18 cellular contexts compared by ENCODE assay signal in the genomic region with DNA sequence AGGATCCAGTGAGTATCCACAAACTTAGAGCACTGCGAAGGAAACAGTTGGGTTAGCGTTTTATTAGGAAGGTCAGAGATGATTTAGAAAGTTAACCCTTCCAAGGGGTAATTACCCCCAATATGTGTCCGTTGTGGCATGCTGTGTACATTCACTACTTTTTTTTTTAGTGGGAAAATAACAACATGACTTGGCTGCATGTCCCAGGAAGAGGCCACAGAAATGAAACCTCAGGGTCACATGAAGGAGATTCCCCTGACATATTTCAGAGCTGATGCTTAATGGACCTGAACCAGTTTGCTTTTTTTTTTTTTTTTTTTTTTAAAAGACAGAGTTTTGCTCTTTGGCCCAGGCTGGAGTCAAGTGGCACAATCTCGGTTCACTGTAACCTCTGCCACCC.
DNase-seq lines count a peak whose midpoint lies in the region; ATAC-seq and TF ChIP-seq lines count a peak whose summit lies in the region.
"Had no signal": no experiment of that assay in that cellular context is flagged by ENCODE, and none has a peak within 500 bp of the region (broad histone marks: within the 10 kb centered on the region; RNA-seq: fewer than 3 reads in every experiment).

No MANE protein-coding gene starts in this region.

- peak overlapping the region; percentile 13; the same call in 1 of the 2 replicates for H4K91ac ChIP-seq in IMR-90 (ENCODE audit: insufficient read depth, low read depth, low read length)
- H4K91ac ChIP-seq in trophoblast cell (ENCODE audit: low read depth, low read length) = no peak overlapping the region

- H2AK5ac ChIP-seq in IMR-90 (ENCODE audit: low read depth, low read length) (peak overlapping the region; percentile 26; the same call in 1 of the 2 replicates), trophoblast cell (ENCODE audit: low read length) (no peak overlapping the region)

- 0 out of 2 replicates have a peak overlapping the region, but pooled peaks have one; percentile 11 for H3K4me2 ChIP-seq in DOHH2 (ENCODE audit: low read length)
- peak overlapping the region; percentile 44; the same call in 1 of the 2 replicates for H3K4me2 ChIP-seq in IMR-90 (ENCODE audit: low read depth, low read length)
- no peak overlapping the region for H3K4me2 ChIP-seq in trophoblast cell (ENCODE audit: low read length)
- no peak overlapping the region for H3K4me2 ChIP-seq in PC-9

- H2BK5ac ChIP-seq in IMR-90 (ENCODE audit: low read depth, low read length, poor library complexity, severe bottlenecking) (peak overlapping the region; percentile 90), trophoblast cell (ENCODE audit: low read depth, low read length, poor library complexity) (no peak overlapping the region)

- H2BK12ac ChIP-seq in trophoblast cell (ENCODE audit: low read length) = no peak overlapping the region

- dilution Hi-C loops in IMR-90 (cut with HindIII; ENCODE audit: low sequenced_read_pairs, unreplicated experiment) = no loop called here

- H3K4me3 ChIP-seq in DOHH2 (ENCODE audit: low read length) (no peak overlapping the region), IMR-90 (ENCODE audit: insufficient read depth, low read depth, low read length) (no peak overlapping the region), trophoblast cell (ENCODE audit: low read depth, low read length) (no peak overlapping the region), PC-9 (no peak overlapping the region)

- no peak for TF ChIP-seq CTCF in DOHH2 (IDR thresholded peaks at IDR 0.05; ENCODE audit: low read depth, low read length, poor library complexity, severe bottlenecking)
- TF ChIP-seq CTCF in IMR-90 (conservative IDR thresholded peaks at IDR 0.05; ENCODE audit: low read depth, low read length) = no peak
- TF ChIP-seq CTCF in chondrocyte (IDR thresholded peaks at IDR 0.05) = no peak
- no peak for TF ChIP-seq CTCF in PC-9 (conservative IDR thresholded peaks at IDR 0.05)

- H4K20me1 ChIP-seq in DOHH2 (ENCODE audit: control insufficient read depth, insufficient read depth, low read depth, low read length) (no peaks in the 10 kb centered on the region), IMR-90 (ENCODE audit: insufficient read depth, low read length) (no peaks in the 10 kb centered on the region), PC-9 (ENCODE audit: insufficient read depth) (no peaks in the 10 kb centered on the region)

- H3K27me3 Mint-ChIP-seq in chondrocyte (ENCODE audit: low read depth) = no peaks in the 10 kb centered on the region
- H3K27me3 Mint-ChIP-seq: naive thymus-derived CD8-positive, alpha-beta T cell had no signal

- peak overlapping the region; percentile 39; the same call in 1 of the 2 replicates for H3K23ac ChIP-seq in IMR-90 (ENCODE audit: low read depth, low read length)
- H3K23ac ChIP-seq in trophoblast cell (ENCODE audit: low read length) = no peak overlapping the region

- H3K9me3 Mint-ChIP-seq in chondrocyte (ENCODE audit: low read depth) = no peaks in the 10 kb centered on the region
- H3K9me3 Mint-ChIP-seq: H9; naive thymus-derived CD8-positive, alpha-beta T cell; T-helper 2 cell treated with Interferon-gamma antibody and Interleukin-4, amounts not matched to agents 5 μg/mL and 100 μg/mL, for 36 hours had no signal

- intact Hi-C loops in IMR-90 (cut with micrococcal nuclease) (loop anchor here (1.0 to 5.0 kb wide), 5 partner anchors 24 to 163 kb away; no protein-coding TSS in a partner anchor), PC-9 (cut with micrococcal nuclease; ENCODE audit: unreplicated experiment) (loop anchor here (2.0 to 5.0 kb wide), 5 partner anchors 37 to 213 kb away; a partner anchor contains a TSS)

- H3K79me2 ChIP-seq in DOHH2 (ENCODE audit: control insufficient read depth, low read length) (no peaks in the 10 kb centered on the region), trophoblast cell (ENCODE audit: control insufficient read depth, insufficient read depth, low read length, poor library complexity) (peaks cover 2% of the 10 kb centered on the region), PC-9 (ENCODE audit: low read depth) (peaks cover 35% of the 10 kb centered on the region)

- H3K18ac ChIP-seq in IMR-90 (ENCODE audit: low read depth, low read length) (peak overlapping the region; percentile 66), trophoblast cell (ENCODE audit: low read length) (no peak overlapping the region)

- peak overlapping the region in 1 of 2 experiments; percentile 41; a peak in 2 of 4 replicates for H4K8ac ChIP-seq in IMR-90 (ENCODE audit: low read depth in 2 of 2, low read length in 2 of 2)
- no peak overlapping the region for H4K8ac ChIP-seq in trophoblast cell (ENCODE audit: low read depth, low read length)

- peak overlapping the region; percentile 50; the same call in 1 of the 2 replicates for H4K5ac ChIP-seq in IMR-90 (ENCODE audit: low read depth, low read length)

- H2AK9ac ChIP-seq in IMR-90 (replicated peaks; ENCODE audit: low read depth, low read length, poor library complexity) = no peak overlapping the region

- peak overlapping the region; percentile 78 for H3K27ac Mint-ChIP-seq in chondrocyte (ENCODE audit: unreplicated experiment)

- H4K12ac ChIP-seq in trophoblast cell (ENCODE audit: low read depth, low read length) = no peak overlapping the region

- peak overlapping the region; percentile 33; the same call in 1 of the 2 replicates for H3K4ac ChIP-seq in IMR-90 (ENCODE audit: low read depth, low read length)
- H3K4ac ChIP-seq in trophoblast cell (ENCODE audit: low read depth, low read length) = no peak overlapping the region

- H2BK120ac ChIP-seq in IMR-90 (ENCODE audit: low read depth, low read length) = peak overlapping the region; percentile 50
- H2BK120ac ChIP-seq in trophoblast cell (ENCODE audit: insufficient read depth, low read length, poor library complexity) = no peak overlapping the region

- no CpG with 5 or more reads among the region's 4 CpGs for WGBS in IMR-90 (ENCODE audit: extremely low coverage in 2 of 2, insufficient read length in 1 of 2), 2 experiments
- WGBS in trophoblast cell (ENCODE audit: extremely low coverage, insufficient coverage, insufficient read length) = no CpG with 5 or more reads among the region's 4 CpGs

- H3K14ac ChIP-seq in IMR-90 (replicated peaks; ENCODE audit: low read depth, low read length) (peak overlapping the region; percentile 8; the same call in 1 of the 2 replicates), trophoblast cell (ENCODE audit: low read length) (no peak overlapping the region)

- H3K9me2 ChIP-seq in DOHH2 (replicated peaks; ENCODE audit: control insufficient read depth, low read length) (no peaks in the 10 kb centered on the region), PC-9 (ENCODE audit: insufficient read depth) (no peaks in the 10 kb centered on the region)

- H2BK20ac ChIP-seq in IMR-90 (ENCODE audit: low read depth, low read length) = peak overlapping the region; percentile 53

- no peak overlapping the region for H3K4me3 Mint-ChIP-seq in chondrocyte (ENCODE audit: unreplicated experiment)
- H3K4me3 Mint-ChIP-seq: H9; T-helper 2 cell treated with Interferon-gamma antibody and Interleukin-4, amounts not matched to agents 5 μg/mL and 100 μg/mL, for 36 hours had no signal

- DNase-seq in IMR-90 (no peak), chondrocyte (ENCODE audit: low spot score) (no peak), trophoblast cell (no peak), PC-9 (no peak), foreskin melanocyte (no peak)
- no peak for DNase-seq in activated CD8-positive, alpha-beta memory T cell treated with anti-CD3 and anti-CD28 coated beads for 24 hours
- DNase-seq: activated CD4-positive, alpha-beta T cell treated with anti-CD3 and anti-CD28 coated beads for 4 hours; activated T-cell treated with anti-CD3 and anti-CD28 coated beads for 4 hours; cerebellar nuclear complex; DND-41; H9; KBM-7; naive thymus-derived CD8-positive, alpha-beta T cell; Right ventricle myocardium superior had no signal

- POLR2A ChIA-PET in IMR-90 (lab: Charles Lee; ENCODE audit: unreplicated experiment) = interaction anchor here (0.6 kb wide), 2 partner anchors 38 to 83 kb away, joined by 3 read pairs; no protein-coding TSS in a partner anchor
- POLR2A ChIA-PET in PC-9 (lab: Charles Lee; ENCODE audit: unreplicated experiment) = no interaction called here

- no peaks in the 10 kb centered on the region for H3K36me3 Mint-ChIP-seq in chondrocyte (ENCODE audit: low read depth)

- ATAC-seq in IMR-90 (ENCODE audit: low read depth) (no peak), HG03139 (IDR thresholded peaks at IDR 0.05; ENCODE audit: unreplicated experiment) (no peak)
- ATAC-seq: naive thymus-derived CD8-positive, alpha-beta T cell had no signal

- BruUV-seq in IMR-90 (replicated peaks; lab: Mats Ljungman, UMichigan) = no TSS peak
- BruUV-seq in PC-9 (replicated peaks; lab: Mats Ljungman, UMichigan) = no TSS peak

- CTCF ChIA-PET in IMR-90 (lab: Yijun Ruan, JAX) = no interaction called here
- CTCF ChIA-PET in PC-9 (lab: Charles Lee) = no interaction called here

- H3K9ac ChIP-seq in IMR-90 (ENCODE audit: low read depth, low read length) (no peak overlapping the region), trophoblast cell (ENCODE audit: low read length) (no peak overlapping the region)

- peaks cover 38% of the 10 kb centered on the region for H3K4me1 ChIP-seq in DOHH2 (ENCODE audit: control insufficient read depth, low read length)
- peaks cover 29% of the 10 kb centered on the region for H3K4me1 ChIP-seq in IMR-90 (ENCODE audit: control insufficient read depth, insufficient read depth, low read length)
- H3K4me1 ChIP-seq in trophoblast cell (ENCODE audit: control insufficient read depth in 1 of 2, insufficient read depth in 2 of 2, low read length in 2 of 2) = peaks cover 14 to 24% of the 10 kb centered on the region in 2 experiments
- H3K4me1 ChIP-seq in PC-9 (replicated peaks; ENCODE audit: insufficient read depth) = peaks cover 53% of the 10 kb centered on the region

- H3K27ac ChIP-seq in DOHH2 (ENCODE audit: low read depth, low read length) = no peak overlapping the region
- H3K27ac ChIP-seq in IMR-90 (ENCODE audit: insufficient read depth, low read length) = peak overlapping the region; percentile 45; the same call in 1 of the 2 replicates
- H3K27ac ChIP-seq in trophoblast cell (ENCODE audit: low read depth, low read length) = peak overlapping the region; percentile 1
- no peak overlapping the region for H3K27ac ChIP-seq in PC-9
- H3K27ac ChIP-seq: C4-2B had no signal

- H2AFZ ChIP-seq in IMR-90 (replicated peaks; ENCODE audit: low read length, poor library complexity) (no peak overlapping the region), trophoblast cell (ENCODE audit: insufficient read depth, low read length, poor library complexity) (no peak overlapping the region), PC-9 (no peak overlapping the region)

- H3K56ac ChIP-seq in IMR-90 (ENCODE audit: extremely low read depth, insufficient read depth, low read length) = peak overlapping the region; percentile 22; the same call in 1 of the 2 replicates

- H3F3A ChIP-seq in DOHH2 (ENCODE audit: control insufficient read depth, insufficient read depth) (no peaks in the 10 kb centered on the region), PC-9 (ENCODE audit: insufficient read depth, low read depth) (peaks cover 42% of the 10 kb centered on the region)

- H3K27me3 ChIP-seq in DOHH2 (ENCODE audit: control insufficient read depth, low read length) (no peaks in the 10 kb centered on the region), IMR-90 (ENCODE audit: control insufficient read depth, insufficient read depth, low read length) (no peaks in the 10 kb centered on the region), trophoblast cell (ENCODE audit: insufficient read depth, low read length) (no peaks in the 10 kb centered on the region), PC-9 (ENCODE audit: insufficient read depth, low read depth) (no peaks in the 10 kb centered on the region)

- H3K36me3 ChIP-seq in DOHH2 (ENCODE audit: control insufficient read depth, low read length) = no peaks in the 10 kb centered on the region
- no peaks in the 10 kb centered on the region for H3K36me3 ChIP-seq in IMR-90 (ENCODE audit: control insufficient read depth, insufficient read depth, low read length)
- H3K36me3 ChIP-seq in trophoblast cell (ENCODE audit: control insufficient read depth in 1 of 2, insufficient read depth in 2 of 2, low read length in 2 of 2) = no peaks in the 10 kb centered on the region
- no peaks in the 10 kb centered on the region for H3K36me3 ChIP-seq in PC-9 (ENCODE audit: low read depth)

- TF ChIP-seq POLR2A in IMR-90 (IDR thresholded peaks at IDR 0.05; ENCODE audit: low read depth, low read length) = no peak

- H3K79me1 ChIP-seq in IMR-90 (ENCODE audit: low read depth in 1 of 2, low read length in 2 of 2) (peaks cover 24 to 77% of the 10 kb centered on the region in 2 experiments), trophoblast cell (ENCODE audit: low read length) (peaks cover 12% of the 10 kb centered on the region)

- peaks cover 55% of the 10 kb centered on the region for H3K4me1 Mint-ChIP-seq in chondrocyte (ENCODE audit: low read depth)

- H3K9me3 ChIP-seq in DOHH2 (ENCODE audit: control insufficient read depth, insufficient read depth, low read length) = no peaks in the 10 kb centered on the region
- no peaks in the 10 kb centered on the region for H3K9me3 ChIP-seq in IMR-90 (ENCODE audit: control insufficient read depth, insufficient read depth, low read length)
- no peaks in the 10 kb centered on the region for H3K9me3 ChIP-seq in trophoblast cell (ENCODE audit: insufficient read depth, low read depth, low read length)
- H3K9me3 ChIP-seq in PC-9 (ENCODE audit: insufficient read depth, low read depth) = no peaks in the 10 kb centered on the region

- peak overlapping the region; percentile 76; the same call in 1 of the 3 replicates for H2BK15ac ChIP-seq in IMR-90 (ENCODE audit: low read depth, low read length)

- no peak for TF ChIP-seq RAD21 in IMR-90 (IDR thresholded peaks at IDR 0.05; ENCODE audit: low read length)

- H3K9me1 ChIP-seq in IMR-90 (ENCODE audit: insufficient read depth, low read length) = peaks cover 25% of the 10 kb centered on the region

- in situ Hi-C loops in IMR-90 (cut with MboI; ENCODE audit: low sequenced_read_pairs) = no loop called here

Comparison
In these comparisons a context has a peak if more than half of its experiments do, and no peak if none do; other contexts are left out.
1. H3K27ac ChIP-seq: peak in IMR-90 (single experiment) and trophoblast cell (single experiment); none in DOHH2 (single experiment) and PC-9 (single experiment).
2. H3K4me2 ChIP-seq: peak in DOHH2 (single experiment) and IMR-90 (single experiment); none in trophoblast cell (single experiment) and PC-9 (single experiment).